ENCODE assay signal across 9 cellular contexts in the genomic region with DNA sequence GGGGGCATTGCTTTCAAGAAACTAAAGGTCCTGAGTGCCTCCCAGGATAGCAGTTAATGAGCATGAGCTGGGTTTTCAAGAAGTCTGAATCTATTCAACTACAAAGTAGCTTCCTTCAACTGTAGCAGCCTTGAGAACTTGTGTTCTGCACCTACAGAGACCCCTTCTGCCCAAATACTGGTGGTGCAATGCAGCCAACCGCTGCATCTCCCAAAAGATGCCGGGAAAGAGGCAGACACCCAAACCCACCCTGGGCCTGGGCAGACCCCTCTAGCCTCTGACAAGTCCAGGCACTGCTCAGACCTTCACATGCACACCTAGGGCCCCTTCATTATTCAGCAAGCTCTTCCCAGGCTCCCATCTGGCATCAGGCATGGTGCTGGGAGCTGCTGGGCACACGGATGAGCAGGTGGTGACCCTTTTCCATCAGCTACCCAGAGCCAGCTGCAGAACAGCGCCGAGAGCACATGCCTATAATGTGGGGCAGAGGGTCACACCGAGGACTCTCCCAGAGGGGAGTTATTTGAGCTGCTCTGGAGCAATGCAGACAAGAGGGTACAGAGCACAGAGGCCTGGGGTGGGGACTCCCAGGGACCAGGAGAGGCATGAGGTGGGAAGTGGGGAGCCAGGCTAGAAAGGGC. TPM values are rescaled to one million over a fixed set of nuclear protein-coding genes. Genes with fewer than 3 reads are reported as not detected.
DNase-seq lines count a peak whose midpoint lies in the region; ATAC-seq, FAIRE-seq and TF ChIP-seq lines count a peak whose summit lies in the region.
"Had no signal": no experiment of that assay in that cellular context is flagged by ENCODE, and none has a peak within 500 bp of the region (broad histone marks: within the 10 kb centered on the region; RNA-seq: fewer than 3 reads in every experiment).

No MANE protein-coding gene starts in this region.

- CTCF ChIA-PET in K562 (lab: Yijun Ruan, JAX; ENCODE audit: low intra/inter-chr PET ratio) = interaction anchor here (1.2 kb wide), 1 partner anchor 460 kb away, joined by 3 read pairs; no protein-coding TSS in a partner anchor

- H3K27ac ChIP-seq in SK-N-MC = no peak overlapping the region
- H3K27ac ChIP-seq in K562 (ENCODE audit: extremely low read depth, low read depth, low read length) = no peak overlapping the region
- no peak overlapping the region for H3K27ac ChIP-seq in thoracic aorta

- H3K9me1 ChIP-seq in K562 (ENCODE audit: control insufficient read depth, insufficient read depth, low read length) = no peaks in the 10 kb centered on the region

- H3K4me3 ChIP-seq in SK-N-MC (no peak overlapping the region), K562 (no peak overlapping the region), kidney epithelial cell (ENCODE audit: low read depth, low read length) (no peak overlapping the region), thoracic aorta (no peak overlapping the region)

- POLR2A ChIA-PET in K562 (lab: Yijun Ruan, JAX) = interaction anchor here (1.1 kb wide), 1 partner anchor 12 kb away, joined by 3 read pairs; no protein-coding TSS in a partner anchor

- no TSS peak for BruUV-seq in K562 (replicated peaks; lab: Mats Ljungman, UMichigan)

- no peaks in the 10 kb centered on the region for H3K4me1 ChIP-seq in K562 (replicated peaks in 1 of 2; ENCODE audit: control insufficient read depth in 2 of 2, insufficient read depth in 2 of 2, low read length in 2 of 2)
- H3K4me1 ChIP-seq in thoracic aorta (ENCODE audit: control insufficient read depth in 1 of 2, low read depth in 2 of 2) = peaks cover 0 to 15% of the 10 kb centered on the region in 2 donors

- H3K27me3 ChIP-seq in K562 (ENCODE audit: control insufficient read depth in 2 of 2, insufficient read depth in 2 of 2, low read length in 2 of 2) (no peaks in the 10 kb centered on the region), kidney epithelial cell (ENCODE audit: control insufficient read depth, insufficient read depth, low read length) (no peaks in the 10 kb centered on the region), thoracic aorta (replicated peaks; ENCODE audit: insufficient read depth) (no peaks in the 10 kb centered on the region)

- TF ChIP-seq CTCF in K562 (IDR thresholded peaks at IDR 0.05 in 2 of 3, conservative IDR thresholded peaks at IDR 0.05 in 1 of 3; ENCODE audit: insufficient read depth in 2 of 3, low read depth in 1 of 3, low read length in 3 of 3) = peak; percentile 17 to 32 (median 31); a peak in 2 of 6 replicates
- TF ChIP-seq CTCF in kidney epithelial cell (IDR thresholded peaks at IDR 0.05; ENCODE audit: insufficient read depth, low read length, poor library complexity, severe bottlenecking) = peak; percentile 78
- TF ChIP-seq CTCF in thoracic aorta (IDR thresholded peaks at IDR 0.05) = peak; percentile 53

- H3K9me3 ChIP-seq in SK-N-MC (ENCODE audit: low read depth, low read length) = no peaks in the 10 kb centered on the region
- H3K9me3 ChIP-seq in K562 (replicated peaks; ENCODE audit: control insufficient read depth, insufficient read depth, low read depth, low read length) = no peaks in the 10 kb centered on the region
- H3K9me3 ChIP-seq in thoracic aorta = no peaks in the 10 kb centered on the region

- intact Hi-C loops in K562 (cut with micrococcal nuclease) = no loop called here

- in situ Hi-C loops in K562 (cut with MboI) = loop anchor here (10.0 to 25.0 kb wide), 2 partner anchors 347 to 595 kb away; no protein-coding TSS in a partner anchor

- DNase-seq in DMS153 (lab: John Stamatoyannopoulos, UW) (peak; percentile 39), DMS153 treated with DMSO at 0.1 percent for 48 hours (lab: John Stamatoyannopoulos, UW; ENCODE audit: unreplicated experiment) (no peak), SK-N-MC (ENCODE audit: low read depth, low spot score) (peak; percentile 6), K562 (ENCODE audit: extremely low read depth in 1 of 4, low spot score in 3 of 4) (no peak), kidney epithelial cell (ENCODE audit: low read depth) (no peak), thoracic aorta (ENCODE audit: low spot score) (no peak), pons (ENCODE audit: low spot score) (no peak)

- no peak for TF ChIP-seq EP300 in K562 (IDR thresholded peaks at IDR 0.05; ENCODE audit: low read length)

- no peak for FAIRE-seq in K562 (lab: Jason Lieb, UNC)
- FAIRE-seq: A204.1 had no signal

- TF ChIP-seq RAD21 in K562 (CRISPR knock-in tag; conservative IDR thresholded peaks at IDR 0.05 in 1 of 2, IDR thresholded peaks at IDR 0.05 in 1 of 2) = peak; percentile 46 to 68

- no peaks in the 10 kb centered on the region for H3K79me2 ChIP-seq in K562 (ENCODE audit: control insufficient read depth, insufficient read depth, low read length)

- no peak for TF ChIP-seq POLR2A in K562 (conservative IDR thresholded peaks at IDR 0.05)

- no peaks in the 10 kb centered on the region for H4K20me1 ChIP-seq in K562 (replicated peaks; ENCODE audit: control insufficient read depth, insufficient read depth, low read length)

- no peak overlapping the region for H3K4me2 ChIP-seq in K562 (ENCODE audit: insufficient read depth, low read length)

- H3K9ac ChIP-seq in SK-N-MC (ENCODE audit: insufficient read length) (no peak overlapping the region), K562 (ENCODE audit: insufficient read depth in 1 of 2, low read depth in 2 of 2, low read length in 2 of 2) (no peak overlapping the region)

- WGBS in K562 (ENCODE audit: insufficient coverage, low coverage, missing lambda C conversion rate) = 2% methylated on average over 6 of the region's 6 CpGs

- ATAC-seq in HG03565 (IDR thresholded peaks at IDR 0.05; ENCODE audit: unreplicated experiment) (peak; percentile 33), K562 (peak; percentile 41; the same call in 1 of the 3 replicates), thoracic aorta (ENCODE audit: insufficient number of reproducible peaks, low FRiP score, low read depth) (no peak)

- H3K36me3 ChIP-seq in SK-N-MC (ENCODE audit: insufficient read depth, low read length) (no peaks in the 10 kb centered on the region), K562 (ENCODE audit: control insufficient read depth, insufficient read depth, low read length) (no peaks in the 10 kb centered on the region), kidney epithelial cell (ENCODE audit: control insufficient read depth, insufficient read depth, low read length) (no peaks in the 10 kb centered on the region), thoracic aorta (no peaks in the 10 kb centered on the region)

- no peak overlapping the region for H2AFZ ChIP-seq in K562 (ENCODE audit: low read depth, low read length)

TF ChIP-seq in K562, 482 proteins besides CTCF, POLR2A, EP300 and RAD21:
- no peak for TF ChIP-seq TAL1 (IDR thresholded peaks at IDR 0.05)
- no peak for TF ChIP-seq CREM (IDR thresholded peaks at IDR 0.05; ENCODE audit: low read depth)
- TF ChIP-seq ZNF165 (CRISPR knock-in tag; IDR thresholded peaks at IDR 0.05; ENCODE audit: borderline replicate concordance) = no peak
- TF ChIP-seq KDM1A (IDR thresholded peaks at IDR 0.05) = no peak
- TF ChIP-seq ZNF324 (CRISPR knock-in tag; IDR thresholded peaks at IDR 0.05) = no peak
- TF ChIP-seq POLR3A (IDR thresholded peaks at IDR 0.05; ENCODE audit: borderline replicate concordance, extremely low read depth, insufficient read depth, insufficient read length) = no peak
- TF ChIP-seq, protein P1, sequence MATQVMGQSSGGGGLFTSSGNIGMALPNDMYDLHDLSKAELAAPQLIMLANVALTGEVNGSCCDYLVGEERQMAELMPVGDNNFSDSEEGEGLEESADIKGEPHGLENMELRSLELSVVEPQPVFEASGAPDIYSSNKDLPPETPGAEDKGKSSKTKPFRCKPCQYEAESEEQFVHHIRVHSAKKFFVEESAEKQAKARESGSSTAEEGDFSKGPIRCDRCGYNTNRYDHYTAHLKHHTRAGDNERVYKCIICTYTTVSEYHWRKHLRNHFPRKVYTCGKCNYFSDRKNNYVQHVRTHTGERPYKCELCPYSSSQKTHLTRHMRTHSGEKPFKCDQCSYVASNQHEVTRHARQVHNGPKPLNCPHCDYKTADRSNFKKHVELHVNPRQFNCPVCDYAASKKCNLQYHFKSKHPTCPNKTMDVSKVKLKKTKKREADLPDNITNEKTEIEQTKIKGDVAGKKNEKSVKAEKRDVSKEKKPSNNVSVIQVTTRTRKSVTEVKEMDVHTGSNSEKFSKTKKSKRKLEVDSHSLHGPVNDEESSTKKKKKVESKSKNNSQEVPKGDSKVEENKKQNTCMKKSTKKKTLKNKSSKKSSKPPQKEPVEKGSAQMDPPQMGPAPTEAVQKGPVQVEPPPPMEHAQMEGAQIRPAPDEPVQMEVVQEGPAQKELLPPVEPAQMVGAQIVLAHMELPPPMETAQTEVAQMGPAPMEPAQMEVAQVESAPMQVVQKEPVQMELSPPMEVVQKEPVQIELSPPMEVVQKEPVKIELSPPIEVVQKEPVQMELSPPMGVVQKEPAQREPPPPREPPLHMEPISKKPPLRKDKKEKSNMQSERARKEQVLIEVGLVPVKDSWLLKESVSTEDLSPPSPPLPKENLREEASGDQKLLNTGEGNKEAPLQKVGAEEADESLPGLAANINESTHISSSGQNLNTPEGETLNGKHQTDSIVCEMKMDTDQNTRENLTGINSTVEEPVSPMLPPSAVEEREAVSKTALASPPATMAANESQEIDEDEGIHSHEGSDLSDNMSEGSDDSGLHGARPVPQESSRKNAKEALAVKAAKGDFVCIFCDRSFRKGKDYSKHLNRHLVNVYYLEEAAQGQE (CRISPR knock-in tag; IDR thresholded peaks at IDR 0.05; ENCODE audit: low read depth) = no peak

RNA-seq across cellular contexts. Expression of a gene that starts 44.9 kb away (rescaled TPM):
- not detected in 2 replicates for total RNA-seq in K562 (2011; cell fraction: chromatin; rRNA removed; ENCODE audit: low replicate concordance)
- not detected in 2 replicates for total RNA-seq in K562 (2011; cell fraction: nucleolus; rRNA removed)
- total RNA-seq in K562 (2011; cell fraction: nucleoplasm; rRNA removed) = not detected in 2 replicates
- 0.16 and 0.23 TPM in 2 replicates for total RNA-seq in K562 (2014; rRNA removed)
- 0.33 and 0.38 TPM in 2 replicates for total RNA-seq in K562 (2014; rRNA removed; fragmentation: Illumina TruSeq; extraction: Trizol)
- total RNA-seq in K562 (2015; rRNA removed; fragmentation: Illumina TruSeq; extraction: Trizol) = 0.15 and 0.25 TPM in 2 replicates
- 1.4 and 1.6 TPM in 2 replicates for total RNA-seq in K562 (2021)
- polyA plus RNA-seq in K562 (2011; rRNA removed) = 0.03 and 0.13 TPM in 2 replicates
- 0.16 TPM in 1 of 2 replicates, not detected in the other for polyA plus RNA-seq in K562 (2011; cell fraction: cytosol; rRNA removed)
- polyA plus RNA-seq in K562 (2011; cell fraction: nucleus; rRNA removed) = 0.03 and 0.06 TPM in 2 replicates
- polyA plus RNA-seq in K562 (2012) = 1.0 and 11.5 TPM in 2 replicates
- 0.50 and 0.54 TPM in 2 replicates for polyA plus RNA-seq in K562 (2014; fragmentation: Illumina TruSeq; extraction: Trizol)
- under 1 TPM; 0.04 to 0.11 TPM for polyA plus RNA-seq in K562 (2014; fragmentation: Nextera tagmentation; extraction: Ambion mirVana)
- polyA plus RNA-seq in K562 (2014; rRNA removed) = 0.18 and 0.21 TPM in 2 replicates
- 0.14 TPM in 1 of 2 replicates, not detected in the other for polyA minus RNA-seq in K562 (2011; rRNA and poly(A)+ RNA removed)
- polyA minus RNA-seq in K562 (2011; cell fraction: cytosol; rRNA and poly(A)+ RNA removed) = not detected in 2 replicates
- not detected in 2 replicates for polyA minus RNA-seq in K562 (2011; cell fraction: nucleus; rRNA and poly(A)+ RNA removed)
- total RNA-seq in kidney epithelial cell = 224 and 230 TPM in 2 replicates
- 100 to 1,000 TPM in 1 of 2 donors, 10 to 100 TPM in 1; 33.6 to 116 TPM for total RNA-seq in thoracic aorta

Comparison
In these comparisons a context has a peak if more than half of its experiments do, and no peak if none do; other contexts are left out.
1. DNase-seq: peak in DMS153 (single experiment) and SK-N-MC (single experiment); none in DMS153 treated with DMSO at 0.1 percent for 48 hours (single experiment), K562 (0 of 4), kidney epithelial cell (single experiment), thoracic aorta (single experiment) and pons (single experiment).
2. RNA of a gene that starts 44.9 kb away (total RNA-seq): 224 to 230 TPM in kidney epithelial cell and 33.6 to 116 TPM in thoracic aorta; 0.15 to 1.6 TPM in K562; every median in the first group is over 10 times any median in the second.
3. Peak in every context shown above with its lines, with median percentiles within 50 percentile points of each other: CTCF ChIP-seq.